ENCODE assay signal across 25 cellular contexts in genomic region chr6:162722633-162723032, GRCh38. TPM values are rescaled to one million over a fixed set of nuclear protein-coding genes. Genes with fewer than 3 reads are reported as not detected.
"Had no signal": no experiment of that assay in that cellular context is flagged by ENCODE, and none has a peak within 500 bp of the region (broad histone marks: within the 10 kb centered on the region; RNA-seq: fewer than 3 reads in every experiment).

No MANE protein-coding gene starts in this region.

- DNase-seq: cortex of kidney; effector CD8-positive, alpha-beta T cell; effector memory CD8-positive, alpha-beta T cell; endodermal cell; erythroblast; esophagus squamous epithelium; foreskin fibroblast; foreskin melanocyte; hypothalamus; immature natural killer cell; islet precursor cell; kidney; kidney glomerular epithelial cell; left lung; lower lobe of right lung; mesenchymal stem cell; mucosa of descending colon; naive B cell had no signal

- H3K4me1 ChIP-seq: left lung had no signal

- H3K9me3 ChIP-seq: esophagus squamous epithelium, gastroesophageal sphincter, left lung, lower lobe of right lung, mucosa of descending colon had no signal

- ATAC-seq: effector memory CD8-positive, alpha-beta T cell; esophagus mucosa; gastroesophageal sphincter; left lung; lower lobe of right lung; mucosa of descending colon had no signal

- H3K4me2 ChIP-seq: hepatocyte had no signal

- H3K27ac ChIP-seq: epithelial cell of prostate, esophagus squamous epithelium, gastroesophageal sphincter, hepatocyte, left lung, lower lobe of right lung had no signal

- H3K27me3 ChIP-seq: esophagus squamous epithelium, gastroesophageal sphincter, hepatocyte, left lung had no signal

- FAIRE-seq: colon, endometrium, kidney had no signal

- H2AFZ ChIP-seq: hepatocyte had no signal

- H3K4me3 ChIP-seq: esophagus squamous epithelium, gastroesophageal sphincter, hepatocyte, left lung, lower lobe of right lung, mucosa of descending colon had no signal

- H3K79me2 ChIP-seq: hepatocyte had no signal

- H3K36me3 ChIP-seq: esophagus squamous epithelium, gastroesophageal sphincter, left lung, lower lobe of right lung had no signal

RNA-seq across cellular contexts. Expression of gene PACRG, which starts 5.1 kb away (rescaled TPM):
- total RNA-seq: mesenteric fat pad had no signal
- polyA plus RNA-seq: immature natural killer cell had no signal
